22 cellular contexts compared by ENCODE assay signal in the genomic region with DNA sequence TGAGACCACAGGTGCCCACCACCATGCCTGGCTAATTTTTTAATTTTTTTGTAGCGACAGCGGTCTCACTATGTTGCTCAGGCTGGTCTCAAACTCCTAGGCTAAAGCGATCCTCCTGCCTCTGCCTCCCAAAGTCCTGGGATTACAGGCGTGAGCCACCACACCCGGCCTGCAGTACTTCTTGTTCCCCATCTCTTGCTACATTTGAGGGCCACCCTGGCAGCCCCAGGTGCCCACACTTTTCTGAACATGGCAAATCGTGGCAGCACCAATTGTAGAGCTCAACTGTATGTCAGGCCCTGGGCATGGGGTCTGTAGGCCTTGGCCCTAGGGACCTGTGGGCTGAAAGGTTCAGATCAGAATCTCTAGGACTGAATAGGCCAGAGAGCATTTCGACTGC. TPM values are rescaled to one million over a fixed set of nuclear protein-coding genes. Genes with fewer than 3 reads are reported as not detected.
A peak's percentile ranks its signal among the peaks of the same experiment; 100 is the strongest.
DNase-seq lines count a peak whose midpoint lies in the region; ATAC-seq and TF ChIP-seq lines count a peak whose summit lies in the region.
"Had no signal": no experiment of that assay in that cellular context is flagged by ENCODE, and none has a peak within 500 bp of the region (broad histone marks: within the 10 kb centered on the region; RNA-seq: fewer than 3 reads in every experiment).

No MANE protein-coding gene starts in this region.

- H3K4me2 ChIP-seq in smooth muscle cell = no peak overlapping the region
- H3K4me2 ChIP-seq: KMS-11 had no signal

- peaks cover 11% of the 10 kb centered on the region for H3K9me3 Mint-ChIP-seq in dendritic cell treated with granulocyte-macrophage colony-stimulating factor and Interleukin-4, amounts not matched to agents 40 ng/mL and 50 ng/mL, for 4 days
- H3K9me3 Mint-ChIP-seq: CD4-positive, alpha-beta T cell had no signal

- H3K4me3 Mint-ChIP-seq in T-helper 17 cell = no peak overlapping the region
- no peak overlapping the region for H3K4me3 Mint-ChIP-seq in dendritic cell treated with granulocyte-macrophage colony-stimulating factor and Interleukin-4, amounts not matched to agents 40 ng/mL and 50 ng/mL, for 4 days
- H3K4me3 Mint-ChIP-seq: CD4-positive, alpha-beta T cell had no signal

- peaks cover 10% of the 10 kb centered on the region for H3K4me1 Mint-ChIP-seq in T-helper 17 cell
- peaks cover 20% of the 10 kb centered on the region for H3K4me1 Mint-ChIP-seq in dendritic cell treated with granulocyte-macrophage colony-stimulating factor and Interleukin-4, amounts not matched to agents 40 ng/mL and 50 ng/mL, for 4 days (ENCODE audit: low read depth)

- TF ChIP-seq CTCF in smooth muscle cell (IDR thresholded peaks at IDR 0.05; ENCODE audit: borderline replicate concordance, insufficient read depth, poor library complexity, severe bottlenecking) (no peak), breast epithelium (IDR thresholded peaks at IDR 0.05) (no peak)

- H4K20me1 ChIP-seq in smooth muscle cell (ENCODE audit: low read depth) = no peaks in the 10 kb centered on the region

- no peaks in the 10 kb centered on the region for H3F3A ChIP-seq in smooth muscle cell (ENCODE audit: low read depth)

- H3K27ac ChIP-seq in smooth muscle cell (ENCODE audit: low read depth) (no peak overlapping the region), breast epithelium (no peak overlapping the region)
- H3K27ac ChIP-seq: KMS-11 had no signal

- ATAC-seq in T-helper 17 cell (no peak), esophagus mucosa (no peak)
- ATAC-seq: HCT116 had no signal

- H2AFZ ChIP-seq in smooth muscle cell (ENCODE audit: low read depth) = no peak overlapping the region

- H3K36me3 ChIP-seq in smooth muscle cell (ENCODE audit: low read depth) (no peaks in the 10 kb centered on the region), breast epithelium (no peaks in the 10 kb centered on the region)

- WGBS in smooth muscle cell (ENCODE audit: low lambda C conversion rate) = 90% methylated on average over 7 of the region's 7 CpGs

- intact Hi-C loops in dendritic cell treated with granulocyte-macrophage colony-stimulating factor and Interleukin-4, amounts not matched to agents 40 ng/mL and 50 ng/mL, for 4 days (cut with micrococcal nuclease) = no loop called here
- intact Hi-C loops in posterior vena cava (cut with DNase I) (no loop called here), breast epithelium (cut with DNase I; ENCODE audit: low total_unique reads) (loop anchor here (5.0 kb wide), 1 partner anchor 134 kb away; no protein-coding TSS in a partner anchor)

- H3K9me3 ChIP-seq in T-helper 17 cell (ENCODE audit: control insufficient read depth, low read length, poor library complexity, severe bottlenecking) = no peaks in the 10 kb centered on the region
- H3K9me3 ChIP-seq in smooth muscle cell (replicated peaks; ENCODE audit: low read depth) = no peaks in the 10 kb centered on the region
- no peaks in the 10 kb centered on the region for H3K9me3 ChIP-seq in breast epithelium

- H3K4me3 ChIP-seq in smooth muscle cell (no peak overlapping the region), breast epithelium (no peak overlapping the region)

- H3K27me3 ChIP-seq in smooth muscle cell (ENCODE audit: low read depth) = peaks cover 11% of the 10 kb centered on the region
- H3K27me3 ChIP-seq in breast epithelium = no peaks in the 10 kb centered on the region

- peak overlapping the region; percentile 70 for H3K27ac Mint-ChIP-seq in T-helper 17 cell
- H3K27ac Mint-ChIP-seq in dendritic cell treated with granulocyte-macrophage colony-stimulating factor and Interleukin-4, amounts not matched to agents 40 ng/mL and 50 ng/mL, for 4 days = peak overlapping the region; percentile 71
- H3K27ac Mint-ChIP-seq: CD4-positive, alpha-beta T cell had no signal

- no peak overlapping the region for H3K9ac ChIP-seq in smooth muscle cell (ENCODE audit: low read depth)
- H3K9ac ChIP-seq: KMS-11 had no signal

- TF ChIP-seq POLR2A in breast epithelium (IDR thresholded peaks at IDR 0.05) = no peak

- no peaks in the 10 kb centered on the region for H3K4me1 ChIP-seq in smooth muscle cell (ENCODE audit: low read depth)
- H3K4me1 ChIP-seq in breast epithelium = peaks cover 0 to 7% of the 10 kb centered on the region in 2 donors

- H3K79me2 ChIP-seq in smooth muscle cell (ENCODE audit: low read depth) = no peaks in the 10 kb centered on the region

- DNase-seq in T-helper 17 cell (no peak), posterior vena cava (ENCODE audit: low spot score) (peak; percentile 55), smooth muscle cell (lab: John Stamatoyannopoulos, UW; ENCODE audit: unreplicated experiment) (no peak), breast epithelium (ENCODE audit: low spot score in 2 of 2) (no peak), NCI-H2029 treated with DMSO at 0.1 percent for 48 hours (lab: John Stamatoyannopoulos, UW) (no peak)
- DNase-seq: CD4-positive, alpha-beta T cell; COR-L47; DND-41; GOT3; IMR-90; NCI-H1105; NCI-H146; NCI-H2029; NCI-H2171; NCI-H345; NCI-H524; NCI-H774; NK-92 treated with Interleukin-12 subunit alpha and Interleukin-12 subunit beta, amount 100 ng/mL, for 24 hours had no signal

- peaks cover 12% of the 10 kb centered on the region for H3K27me3 Mint-ChIP-seq in T-helper 17 cell
- peaks cover 3% of the 10 kb centered on the region for H3K27me3 Mint-ChIP-seq in dendritic cell treated with granulocyte-macrophage colony-stimulating factor and Interleukin-4, amounts not matched to agents 40 ng/mL and 50 ng/mL, for 4 days
- H3K27me3 Mint-ChIP-seq: CD4-positive, alpha-beta T cell had no signal

- H3K36me3 Mint-ChIP-seq in T-helper 17 cell (ENCODE audit: low read depth) = peaks cover 2% of the 10 kb centered on the region
- H3K36me3 Mint-ChIP-seq in dendritic cell treated with granulocyte-macrophage colony-stimulating factor and Interleukin-4, amounts not matched to agents 40 ng/mL and 50 ng/mL, for 4 days (ENCODE audit: low read depth) = no peaks in the 10 kb centered on the region

RNA-seq across cellular contexts. Expression of gene LIMK1, which starts 25.1 kb away (rescaled TPM):
- total RNA-seq in T-helper 17 cell (10 to 100 TPM; 11.7 to 13.2 TPM), posterior vena cava (10 to 100 TPM; 19.4 to 22.3 TPM), smooth muscle cell (22.9 and 29.2 TPM in 2 replicates), breast epithelium (10 to 100 TPM; 18.0 to 18.6 (median 18.1) TPM), esophagus mucosa (10.2 TPM)
- 23.6 and 27.9 TPM in 2 replicates for polyA plus RNA-seq in smooth muscle cell

RNA-seq across cellular contexts. Expression of gene ELN, which starts 30.5 kb away (rescaled TPM):
- total RNA-seq in T-helper 17 cell = not detected
- total RNA-seq in posterior vena cava = 100 to 1,000 TPM; 354 to 999 TPM
- total RNA-seq in smooth muscle cell = 0.13 and 1.1 TPM in 2 replicates
- 0.21 TPM in 1 of 2 replicates, not detected in the other for polyA plus RNA-seq in smooth muscle cell
- 100 to 1,000 TPM in 1 of 3 donors, 10 to 100 TPM in 2; 25.9 to 134 (median 31.8) TPM for total RNA-seq in breast epithelium
- total RNA-seq in esophagus mucosa = 4.9 TPM
- total RNA-seq: CD4-positive, alpha-beta T cell had no signal
